Comparison of ENCODE assay signal across 9 cellular contexts in genomic region chr1:229253170-229253974, GRCh38. TPM values are rescaled to one million over a fixed set of nuclear protein-coding genes. Genes with fewer than 3 reads are reported as not detected.
A peak's percentile ranks its signal among the peaks of the same experiment; 100 is the strongest.
DNase-seq lines count a peak whose midpoint lies in the region; ATAC-seq and TF ChIP-seq lines count a peak whose summit lies in the region.
"Had no signal": no experiment of that assay in that cellular context is flagged by ENCODE, and none has a peak within 500 bp of the region (broad histone marks: within the 10 kb centered on the region; RNA-seq: fewer than 3 reads in every experiment).

No MANE protein-coding gene starts in this region.

- peak overlapping the region in 1 of 2 donors; percentile 61 for H3K27ac Mint-ChIP-seq in activated naive CD4-positive, alpha-beta T cell treated with anti-CD3 and anti-CD28 coated beads, Interleukin-2, amount 50 U/mL, for 72 hours

- H3K36me3 ChIP-seq in mucosa of descending colon (ENCODE audit: low read depth), result no peaks in the 10 kb centered on the region
- H3K36me3 ChIP-seq: cardiac muscle cell had no signal

- no peak overlapping the region for H3K4me3 ChIP-seq in mucosa of descending colon
- H3K4me3 ChIP-seq: cardiac muscle cell had no signal

- peak; percentile 65 to 78 for ATAC-seq in activated naive CD4-positive, alpha-beta T cell treated with anti-CD3 and anti-CD28 coated beads, Interleukin-2, amount 50 U/mL, for 72 hours
- ATAC-seq in mucosa of descending colon, result peak; percentile 86

- no peaks in the 10 kb centered on the region for H3K36me3 Mint-ChIP-seq in activated naive CD4-positive, alpha-beta T cell treated with anti-CD3 and anti-CD28 coated beads, Interleukin-2, amount 50 U/mL, for 72 hours

- H3K9me3 ChIP-seq in mucosa of descending colon, result no peaks in the 10 kb centered on the region

- H3K9me3 Mint-ChIP-seq in activated naive CD4-positive, alpha-beta T cell treated with anti-CD3 and anti-CD28 coated beads, Interleukin-2, amount 50 U/mL, for 72 hours, result peaks cover 0 to 5% of the 10 kb centered on the region in 2 donors

- no peak for TF ChIP-seq CTCF in mucosa of descending colon (IDR thresholded peaks at IDR 0.05)

- H3K4me1 ChIP-seq in mucosa of descending colon (ENCODE audit: low read depth), result no peaks in the 10 kb centered on the region

- peak; percentile 30 for DNase-seq in stimulated activated CD4-positive, alpha-beta T cell treated with anti-CD3 and anti-CD28 coated beads, Interleukin-15, amount 100 ng/mL, for 24 hours
- DNase-seq in stimulated activated CD4-positive, alpha-beta T cell treated with anti-CD3 and anti-CD28 coated beads, Interleukin-1b, Interleukin-23, amount 100 ng/mL, for 48 hours, result no peak
- DNase-seq in MV-4-11 (lab: John Stamatoyannopoulos, UW) (peak; percentile 50), mucosa of descending colon (no peak), medulla oblongata (ENCODE audit: extremely low spot score) (no peak), NCI-H1930 (lab: John Stamatoyannopoulos, UW) (no peak), posterior vena cava (ENCODE audit: low spot score) (no peak)
- DNase-seq in activated naive CD4-positive, alpha-beta T cell treated with anti-CD3 and anti-CD28 coated beads, Interleukin-2, amount 50 U/mL, for 72 hours (ENCODE audit: low spot score in 2 of 2), result no peak

- intact Hi-C loops in mucosa of descending colon (cut with DNase I, micrococcal nuclease) (loop anchor here in 1 of 2 donors (10.0 kb wide), 1 partner anchor 201 kb away; no protein-coding TSS in a partner anchor), posterior vena cava (cut with DNase I) (no loop called here)

RNA-seq across cellular contexts. Expression of gene RAB4A, which starts 17.5 kb away (rescaled TPM):
- 10 to 100 TPM; 31.0 to 32.2 TPM for total RNA-seq in activated naive CD4-positive, alpha-beta T cell treated with anti-CD3 and anti-CD28 coated beads, Interleukin-2, amount 50 U/mL, for 72 hours
- 10 to 100 TPM; 84.3 to 94.6 (median 88.0) TPM for total RNA-seq in mucosa of descending colon
- total RNA-seq in posterior vena cava, result 10 to 100 TPM; 56.2 to 58.9 TPM

Comparison
In these comparisons a context has a peak if more than half of its experiments do, and no peak if none do; other contexts are left out.
1. DNase-seq: peak in stimulated activated CD4-positive, alpha-beta T cell treated with anti-CD3 and anti-CD28 coated beads, Interleukin-15, amount 100 ng/mL, for 24 hours (single experiment) and MV-4-11 (single experiment); none in stimulated activated CD4-positive, alpha-beta T cell treated with anti-CD3 and anti-CD28 coated beads, Interleukin-1b, Interleukin-23, amount 100 ng/mL, for 48 hours (single experiment), activated naive CD4-positive, alpha-beta T cell treated with anti-CD3 and anti-CD28 coated beads, Interleukin-2, amount 50 U/mL, for 72 hours (0 of 2), mucosa of descending colon (0 of 3), medulla oblongata (single experiment), NCI-H1930 (0 of 2) and posterior vena cava (single experiment).